ENCODE assay signal across 2 cellular contexts in genomic region chrX:77924320-77924859, GRCh38.
TF ChIP-seq lines count a peak whose summit lies in the region.

No MANE protein-coding gene starts in this region.

TF ChIP-seq in A549, 52 proteins besides CTCF, POLR2A, EP300 and RAD21:
- TF ChIP-seq SMC3 (IDR thresholded peaks at IDR 0.05) = no peak
- no peak for TF ChIP-seq HES2 (IDR thresholded peaks at IDR 0.05)
- TF ChIP-seq FOSL2 (IDR thresholded peaks at IDR 0.05) = no peak
- TF ChIP-seq FOSL2 (CRISPR knock-in tag; IDR thresholded peaks at IDR 0.05) = no peak
- no peak for TF ChIP-seq HOXB13 (CRISPR knock-in tag; IDR thresholded peaks at IDR 0.05; ENCODE audit: low read depth)
- no peak for TF ChIP-seq EHF (CRISPR knock-in tag; IDR thresholded peaks at IDR 0.05)
- no peak for TF ChIP-seq NPAS2 (CRISPR knock-in tag; IDR thresholded peaks at IDR 0.05; ENCODE audit: borderline replicate concordance)
- TF ChIP-seq ZFP36 (IDR thresholded peaks at IDR 0.05; ENCODE audit: borderline replicate concordance, partially characterized antibody) = no peak
- no peak for TF ChIP-seq HOXA7 (CRISPR knock-in tag; IDR thresholded peaks at IDR 0.05)
- TF ChIP-seq CBX2 (IDR thresholded peaks at IDR 0.05; ENCODE audit: borderline replicate concordance, low read depth) = no peak
- no peak for TF ChIP-seq BHLHE40 (IDR thresholded peaks at IDR 0.05; ENCODE audit: low read depth, low read length)
- TF ChIP-seq E2F6 (IDR thresholded peaks at IDR 0.05; ENCODE audit: borderline replicate concordance, low read depth) = no peak

TF ChIP-seq in K562, 482 proteins besides CTCF, POLR2A, EP300 and RAD21:
- TF ChIP-seq CREB5 (CRISPR knock-in tag; IDR thresholded peaks at IDR 0.05) (no peak), MLX (CRISPR knock-in tag; conservative IDR thresholded peaks at IDR 0.05) (no peak), ZSCAN32 (CRISPR knock-in tag; IDR thresholded peaks at IDR 0.05) (no peak), FOXK2 (conservative IDR thresholded peaks at IDR 0.05 in 1 of 2, IDR thresholded peaks at IDR 0.05 in 1 of 2; ENCODE audit: low read depth in 2 of 2) (0 out of 4 replicates have a peak, but pooled peaks of 1 of the 2 experiments have one; percentile 42), SMARCA4 (IDR thresholded peaks at IDR 0.05) (peak; percentile 41; the same call in 1 of the 2 replicates), ZNF184 (CRISPR knock-in tag; IDR thresholded peaks at IDR 0.05) (no peak), CBFA2T3 (IDR thresholded peaks at IDR 0.05) (peak; percentile 68), NCOR1 (IDR thresholded peaks at IDR 0.05) (peak; percentile 43; the same call in 1 of the 2 replicates), DPF2 (IDR thresholded peaks at IDR 0.05) (peak; percentile 27; the same call in 1 of the 2 replicates), MCM2 (IDR thresholded peaks at IDR 0.05; ENCODE audit: low read depth) (no peak), ZBTB34 (CRISPR knock-in tag; IDR thresholded peaks at IDR 0.05) (no peak), CBFA2T2 (conservative IDR thresholded peaks at IDR 0.05) (peak; percentile 51), NFE2 (IDR thresholded peaks at IDR 0.05; ENCODE audit: low read depth) (0 out of 2 replicates have a peak, but pooled peaks have one; percentile 10), ILF3 (IDR thresholded peaks at IDR 0.05; ENCODE audit: borderline replicate concordance) (no peak), KDM1A (IDR thresholded peaks at IDR 0.05) (peak; percentile 18 to 34; a peak in 1 of 4 replicates), SIRT6 (IDR thresholded peaks at IDR 0.05; ENCODE audit: low read depth, low read length) (no peak), ZNF354B (CRISPR knock-in tag; IDR thresholded peaks at IDR 0.05) (no peak), THAP12 (CRISPR knock-in tag; IDR thresholded peaks at IDR 0.05) (no peak), TAL1 (IDR thresholded peaks at IDR 0.05) (peak; percentile 19; the same call in 1 of the 2 replicates), PBX2 (CRISPR knock-in tag; IDR thresholded peaks at IDR 0.05; ENCODE audit: low read depth) (no peak), PBX2 (tag; conservative IDR thresholded peaks at IDR 0.05; ENCODE audit: low read depth) (0 out of 2 replicates have a peak, but pooled peaks have one; percentile 29), CHCHD3 (CRISPR knock-in tag; IDR thresholded peaks at IDR 0.05) (no peak), MEIS2 (IDR thresholded peaks at IDR 0.05; ENCODE audit: partially characterized antibody) (peak; percentile 75), TEAD4 (IDR thresholded peaks at IDR 0.05; ENCODE audit: low read length) (peak; percentile 36), TEAD4 (CRISPR knock-in tag; IDR thresholded peaks at IDR 0.05; ENCODE audit: borderline replicate concordance) (no peak), ARID1B (IDR thresholded peaks at IDR 0.05) (peak; percentile 47)
